8 cellular contexts compared by ENCODE assay signal in the genomic region with DNA sequence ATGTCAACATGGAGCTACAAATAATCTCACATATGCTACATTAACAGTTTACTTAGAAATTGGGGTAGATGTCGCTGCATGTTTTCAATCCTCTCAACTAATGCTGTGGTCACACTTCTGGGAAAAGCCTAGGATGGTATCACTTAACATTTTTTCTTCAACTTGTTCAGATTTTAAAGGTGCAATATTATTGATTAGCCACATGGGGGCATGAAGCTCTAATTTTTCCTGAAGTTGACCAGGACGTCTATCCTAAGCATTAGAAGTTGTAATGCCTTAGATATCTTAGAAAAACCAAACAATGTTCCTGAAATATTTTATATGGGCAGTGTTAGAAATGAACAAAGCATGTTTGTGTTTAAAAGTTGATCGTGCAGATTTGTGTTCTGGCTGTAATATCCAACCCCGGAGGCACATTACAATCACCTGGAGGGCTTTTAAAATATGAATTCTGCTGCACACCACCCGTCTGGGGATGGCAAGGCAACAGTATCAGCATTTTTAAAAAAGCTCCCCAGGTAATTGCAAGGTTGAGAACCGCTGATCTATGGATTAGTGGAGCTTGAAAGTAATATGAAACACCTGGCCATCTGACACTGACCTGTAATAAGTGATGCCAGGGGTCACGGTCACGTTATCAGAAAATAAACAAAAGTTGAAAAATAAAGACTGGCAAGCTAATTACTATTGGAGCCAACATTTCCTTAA.
DNase-seq lines count a peak whose midpoint lies in the region; ATAC-seq and TF ChIP-seq lines count a peak whose summit lies in the region.

No MANE protein-coding gene starts in this region.

- no peak overlapping the region for H3K4me3 Mint-ChIP-seq in MCF 10A (ENCODE audit: unreplicated experiment)
- no peak overlapping the region for H3K4me3 Mint-ChIP-seq in CD8-positive, alpha-beta memory T cell

- 16% methylated on average over 8 of the region's 8 CpGs for WGBS in liver

- no peaks in the 10 kb centered on the region for H3K27me3 Mint-ChIP-seq in MCF 10A (ENCODE audit: insufficient read depth, unreplicated experiment)
- H3K27me3 Mint-ChIP-seq in CD8-positive, alpha-beta memory T cell = peaks cover 3 to 18% of the 10 kb centered on the region in 2 donors

- peaks cover 5% of the 10 kb centered on the region for H3K4me1 Mint-ChIP-seq in MCF 10A (ENCODE audit: insufficient read depth, unreplicated experiment)
- H3K4me1 Mint-ChIP-seq in CD8-positive, alpha-beta memory T cell = no peaks in the 10 kb centered on the region

- DNase-seq in NCI-H2029 treated with DMSO at 0.1 percent for 48 hours (lab: John Stamatoyannopoulos, UW) (peak; percentile 24), NCI-H2029 (lab: John Stamatoyannopoulos, UW) (no peak), NCI-H2171 (lab: John Stamatoyannopoulos, UW) (peak; percentile 14), MCF 10A (ENCODE audit: unreplicated experiment) (peak; percentile 51)
- no peak for DNase-seq in CD8-positive, alpha-beta memory T cell
- no peak for DNase-seq in activated CD4-positive, alpha-beta T cell treated with anti-CD3 and anti-CD28 coated beads for 48 hours

- POLR2A ChIA-PET in MCF 10A (lab: Yijun Ruan, JAX) = interaction anchor here (0.6 to 3.1 kb wide), 14 partner anchors 13 to 363 kb away, joined by 3 to 24 read pairs (median 4); a partner anchor contains a TSS
- POLR2A ChIA-PET in CD8-positive, alpha-beta memory T cell (lab: Charles Lee) = no interaction called here

- H3K4me1 ChIP-seq in liver (ENCODE audit: control insufficient read depth in 4 of 4, insufficient read depth in 4 of 4, low read length in 3 of 4) = peaks cover 3 to 9% (median 6%) of the 10 kb centered on the region in 4 donors
- H3K4me1 ChIP-seq in CD8-positive, alpha-beta memory T cell (ENCODE audit: insufficient read depth, low read length) = no peaks in the 10 kb centered on the region

- H3K27me3 ChIP-seq in liver (ENCODE audit: control insufficient read depth in 4 of 4, insufficient read depth in 4 of 4, low read length in 3 of 4) = peaks cover 0 to 5% (median 0%) of the 10 kb centered on the region in 4 donors
- no peaks in the 10 kb centered on the region for H3K27me3 ChIP-seq in CD8-positive, alpha-beta memory T cell (ENCODE audit: insufficient read depth, low read length, poor library complexity, severe bottlenecking)

- peak; percentile 83 to 84 for TF ChIP-seq RAD21 in liver (IDR thresholded peaks at IDR 0.05)

- no peak for ATAC-seq in HG02852 (IDR thresholded peaks at IDR 0.05; ENCODE audit: unreplicated experiment)

- no TSS peak for BruUV-seq in MCF 10A (replicated peaks; lab: Mats Ljungman, UMichigan)

- H3K9me3 ChIP-seq in liver (ENCODE audit: control insufficient read depth in 4 of 4, low read length in 3 of 4) = no peaks in the 10 kb centered on the region
- no peaks in the 10 kb centered on the region for H3K9me3 ChIP-seq in CD8-positive, alpha-beta memory T cell (ENCODE audit: low read length)

- no peaks in the 10 kb centered on the region for H3K36me3 ChIP-seq in liver (ENCODE audit: control insufficient read depth in 4 of 4, insufficient read depth in 3 of 4, low read depth in 1 of 4, low read length in 3 of 4)
- H3K36me3 ChIP-seq in CD8-positive, alpha-beta memory T cell (ENCODE audit: insufficient read depth, low read length) = no peaks in the 10 kb centered on the region

- CTCF ChIA-PET in MCF 10A (lab: Yijun Ruan, JAX) = interaction anchor here (0.6 to 7.4 kb wide), 69 partner anchors 11 to 1090 kb away, joined by 3 to 310 read pairs (median 5); a partner anchor contains a TSS
- CTCF ChIA-PET in CD8-positive, alpha-beta memory T cell (lab: Charles Lee) = interaction anchor here (1.2 to 2.1 kb wide), 5 partner anchors 9 to 364 kb away, joined by 3 to 8 read pairs (median 4); no protein-coding TSS in a partner anchor

- H3K27ac Mint-ChIP-seq in MCF 10A (ENCODE audit: low read depth, unreplicated experiment) = no peak overlapping the region
- no peak overlapping the region for H3K27ac Mint-ChIP-seq in CD8-positive, alpha-beta memory T cell

- no peak overlapping the region for H3K9ac ChIP-seq in liver (ENCODE audit: low read depth in 1 of 2, low read length in 2 of 2)

- TF ChIP-seq CTCF in MCF 10A (IDR thresholded peaks at IDR 0.05; ENCODE audit: unreplicated experiment) = peak; percentile 54
- TF ChIP-seq CTCF in liver (IDR thresholded peaks at IDR 0.05; ENCODE audit: low read depth, low read length, missing input control) = peak; percentile 61

- H3K36me3 Mint-ChIP-seq in MCF 10A (ENCODE audit: insufficient read depth, unreplicated experiment) = no peaks in the 10 kb centered on the region
- H3K36me3 Mint-ChIP-seq in CD8-positive, alpha-beta memory T cell = no peaks in the 10 kb centered on the region

- no peak overlapping the region for H3K27ac ChIP-seq in liver (ENCODE audit: low read depth in 1 of 2, low read length in 2 of 2)
- H3K27ac ChIP-seq in CD8-positive, alpha-beta memory T cell (ENCODE audit: low read depth, low read length) = no peak overlapping the region

- intact Hi-C loops in MCF 10A (cut with micrococcal nuclease) = loop anchor here (1.0 to 2.0 kb wide), 4 partner anchors 171 to 364 kb away; a partner anchor contains a TSS

- no peaks in the 10 kb centered on the region for H3K9me3 Mint-ChIP-seq in MCF 10A (ENCODE audit: unreplicated experiment)
- peaks cover 0 to 2% (median 0%) of the 10 kb centered on the region in 5 donors for H3K9me3 Mint-ChIP-seq in CD8-positive, alpha-beta memory T cell

- H3K4me3 ChIP-seq in liver (ENCODE audit: low read depth in 1 of 3, low read length in 3 of 3) = no peak overlapping the region
- no peak overlapping the region for H3K4me3 ChIP-seq in CD8-positive, alpha-beta memory T cell (ENCODE audit: low read length)

TF ChIP-seq in liver, 16 proteins besides CTCF, POLR2A, EP300 and RAD21:
- TF ChIP-seq, protein P1, sequence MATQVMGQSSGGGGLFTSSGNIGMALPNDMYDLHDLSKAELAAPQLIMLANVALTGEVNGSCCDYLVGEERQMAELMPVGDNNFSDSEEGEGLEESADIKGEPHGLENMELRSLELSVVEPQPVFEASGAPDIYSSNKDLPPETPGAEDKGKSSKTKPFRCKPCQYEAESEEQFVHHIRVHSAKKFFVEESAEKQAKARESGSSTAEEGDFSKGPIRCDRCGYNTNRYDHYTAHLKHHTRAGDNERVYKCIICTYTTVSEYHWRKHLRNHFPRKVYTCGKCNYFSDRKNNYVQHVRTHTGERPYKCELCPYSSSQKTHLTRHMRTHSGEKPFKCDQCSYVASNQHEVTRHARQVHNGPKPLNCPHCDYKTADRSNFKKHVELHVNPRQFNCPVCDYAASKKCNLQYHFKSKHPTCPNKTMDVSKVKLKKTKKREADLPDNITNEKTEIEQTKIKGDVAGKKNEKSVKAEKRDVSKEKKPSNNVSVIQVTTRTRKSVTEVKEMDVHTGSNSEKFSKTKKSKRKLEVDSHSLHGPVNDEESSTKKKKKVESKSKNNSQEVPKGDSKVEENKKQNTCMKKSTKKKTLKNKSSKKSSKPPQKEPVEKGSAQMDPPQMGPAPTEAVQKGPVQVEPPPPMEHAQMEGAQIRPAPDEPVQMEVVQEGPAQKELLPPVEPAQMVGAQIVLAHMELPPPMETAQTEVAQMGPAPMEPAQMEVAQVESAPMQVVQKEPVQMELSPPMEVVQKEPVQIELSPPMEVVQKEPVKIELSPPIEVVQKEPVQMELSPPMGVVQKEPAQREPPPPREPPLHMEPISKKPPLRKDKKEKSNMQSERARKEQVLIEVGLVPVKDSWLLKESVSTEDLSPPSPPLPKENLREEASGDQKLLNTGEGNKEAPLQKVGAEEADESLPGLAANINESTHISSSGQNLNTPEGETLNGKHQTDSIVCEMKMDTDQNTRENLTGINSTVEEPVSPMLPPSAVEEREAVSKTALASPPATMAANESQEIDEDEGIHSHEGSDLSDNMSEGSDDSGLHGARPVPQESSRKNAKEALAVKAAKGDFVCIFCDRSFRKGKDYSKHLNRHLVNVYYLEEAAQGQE (IDR thresholded peaks at IDR 0.05) = peak; percentile 19
- no peak for TF ChIP-seq HNF4A (conservative IDR thresholded peaks at IDR 0.05)

Comparison
In these comparisons a context has a peak if more than half of its experiments do, and no peak if none do; other contexts are left out.
1. DNase-seq: peak in NCI-H2029 treated with DMSO at 0.1 percent for 48 hours (single experiment), NCI-H2171 (single experiment) and MCF 10A (single experiment); none in NCI-H2029 (single experiment), CD8-positive, alpha-beta memory T cell (0 of 5) and activated CD4-positive, alpha-beta T cell treated with anti-CD3 and anti-CD28 coated beads for 48 hours (single experiment).